Comparison of ENCODE assay signal across 9 cellular contexts in genomic region chr4:5890063-5890727, GRCh38. TPM values are rescaled to one million over a fixed set of nuclear protein-coding genes. Genes with fewer than 3 reads are reported as not detected.
DNase-seq lines count a peak whose midpoint lies in the region; ATAC-seq and TF ChIP-seq lines count a peak whose summit lies in the region.
"Had no signal": no experiment of that assay in that cellular context is flagged by ENCODE, and none has a peak within 500 bp of the region (broad histone marks: within the 10 kb centered on the region; RNA-seq: fewer than 3 reads in every experiment).

No MANE protein-coding gene starts in this region.

- no peak overlapping the region for H3K27ac Mint-ChIP-seq in natural killer cell

- no peak overlapping the region for H3K9ac ChIP-seq in skeletal muscle satellite cell (ENCODE audit: low read depth, low read length)

- H3K36me3 ChIP-seq in skeletal muscle satellite cell (ENCODE audit: insufficient read depth, low read length), result no peaks in the 10 kb centered on the region

- peaks cover 56 to 64% of the 10 kb centered on the region in 2 donors for H3K27me3 Mint-ChIP-seq in natural killer cell (ENCODE audit: low read depth in 2 of 2)

- H3K4me3 ChIP-seq in skeletal muscle satellite cell (ENCODE audit: low read length), result no peak overlapping the region

- in situ Hi-C loops in KBM-7 (cut with MboI; ENCODE audit: low pct_unique_long_range_greater_than_20kb, low sequenced_read_pairs), result no loop called here

- peak overlapping the region; percentile 13 for H3K4me2 ChIP-seq in skeletal muscle satellite cell (ENCODE audit: low read length)

- H3K4me1 ChIP-seq in skeletal muscle satellite cell (ENCODE audit: control insufficient read depth, insufficient read depth, low read length), result no peaks in the 10 kb centered on the region

- ATAC-seq in natural killer cell, result no peak

- H3K36me3 Mint-ChIP-seq in natural killer cell, result no peaks in the 10 kb centered on the region
- H3K36me3 Mint-ChIP-seq: IgD-negative memory B cell had no signal

- no peak for TF ChIP-seq CTCF in natural killer cell (IDR thresholded peaks at IDR 0.05)

- DNase-seq in KBM-7 (peak; percentile 30), NCI-H526 (lab: John Stamatoyannopoulos, UW) (peak; percentile 89 to 97), head of caudate nucleus (peak; percentile 45 to 91 (median 79)), natural killer cell (no peak), GM19238 (ENCODE audit: insufficient read length, low spot score) (no peak)
- no peak for DNase-seq in activated T-cell treated with anti-CD3 and anti-CD28 coated beads, Interleukin-2, amount 50 U/mL, for 1 hour

- no peak overlapping the region for H3K4me3 Mint-ChIP-seq in natural killer cell

- peaks cover 84% of the 10 kb centered on the region for H3K27me3 ChIP-seq in skeletal muscle satellite cell (ENCODE audit: control insufficient read depth, insufficient read depth, low read length)

- intact Hi-C loops in head of caudate nucleus (cut with DNase I), result no loop called here
- intact Hi-C loops in natural killer cell (cut with micrococcal nuclease), result no loop called here

- H3K9me3 Mint-ChIP-seq in natural killer cell, result no peaks in the 10 kb centered on the region

- H3K9me3 ChIP-seq in skeletal muscle satellite cell (replicated peaks; ENCODE audit: low read length), result no peaks in the 10 kb centered on the region

- peaks cover 0 to 17% of the 10 kb centered on the region in 2 donors for H3K4me1 Mint-ChIP-seq in natural killer cell

RNA-seq across cellular contexts. Expression of gene CRMP1, which starts 2.7 kb away (rescaled TPM):
- 0.25 and 5.7 TPM in 2 replicates for total RNA-seq in skeletal muscle satellite cell (2012; rRNA removed)
- total RNA-seq in natural killer cell, result not detected
- total RNA-seq: activated CD8-positive, alpha-beta memory T cell treated with anti-CD3 and anti-CD28 coated beads for 36 hours had no signal

Comparison
In these comparisons a context has a peak if more than half of its experiments do, and no peak if none do; other contexts are left out.
1. DNase-seq: peak in KBM-7 (single experiment), NCI-H526 (2 of 2) and head of caudate nucleus (42 of 42); none in activated T-cell treated with anti-CD3 and anti-CD28 coated beads, Interleukin-2, amount 50 U/mL, for 1 hour (single experiment), natural killer cell (single experiment) and GM19238 (single experiment).